In genomic region chr2:147331790-147332419, GRCh38 we compare ENCODE assay signal across 8 cellular contexts.
DNase-seq lines count a peak whose midpoint lies in the region; ATAC-seq, FAIRE-seq and TF ChIP-seq lines count a peak whose summit lies in the region.

No MANE protein-coding gene starts in this region.

- H3K27me3 ChIP-seq in endodermal cell (ENCODE audit: control insufficient read depth, insufficient read depth, low read length, poor library complexity, severe bottlenecking) (no peaks in the 10 kb centered on the region), prostate gland (replicated peaks; ENCODE audit: insufficient read depth) (no peaks in the 10 kb centered on the region), right cardiac atrium (ENCODE audit: control insufficient read depth, insufficient read depth) (no peaks in the 10 kb centered on the region)

- intact Hi-C loops in prostate gland (cut with DNase I) (loop anchor here (10.0 kb wide), 1 partner anchor 583 kb away; no protein-coding TSS in a partner anchor), right cardiac atrium (cut with DNase I) (no loop called here)

- peaks cover 4% of the 10 kb centered on the region for H3K9me3 Mint-ChIP-seq in endodermal cell

- no peaks in the 10 kb centered on the region for H3K36me3 Mint-ChIP-seq in endodermal cell (ENCODE audit: low read depth)

- FAIRE-seq in GM12891 (lab: Jason Lieb, UNC), result no peak

- H3K4me3 Mint-ChIP-seq in endodermal cell, result no peak overlapping the region

- no peaks in the 10 kb centered on the region for H3K27me3 Mint-ChIP-seq in endodermal cell (ENCODE audit: insufficient read depth)

- H3K4me1 Mint-ChIP-seq in endodermal cell, result no peaks in the 10 kb centered on the region

- no peak for TF ChIP-seq POLR2A in prostate gland (IDR thresholded peaks at IDR 0.05)
- no peak for TF ChIP-seq POLR2A in GM12891 (IDR thresholded peaks at IDR 0.05; ENCODE audit: low read depth, low read length)

- 24 to 44% methylated on average over 2 to 3 of the region's 4 CpGs for WGBS in endodermal cell (ENCODE audit: insufficient coverage in 1 of 2, insufficient read length in 1 of 2), 2 experiments
- WGBS in prostate gland, result 31% methylated on average over 4 of the region's 4 CpGs
- 37% methylated on average over 4 of the region's 4 CpGs for WGBS in right cardiac atrium

- H3K9me3 ChIP-seq in endodermal cell (ENCODE audit: control insufficient read depth, low read length) (no peaks in the 10 kb centered on the region), prostate gland (no peaks in the 10 kb centered on the region), right cardiac atrium (ENCODE audit: control insufficient read depth, low read length) (no peaks in the 10 kb centered on the region)

- no peak overlapping the region for H3K9ac ChIP-seq in endodermal cell (ENCODE audit: extremely low read depth, low read length, poor library complexity, severe bottlenecking)

- H3K36me3 ChIP-seq in endodermal cell (ENCODE audit: control insufficient read depth, insufficient read depth, low read length) (no peaks in the 10 kb centered on the region), prostate gland (no peaks in the 10 kb centered on the region)

- H3K27ac Mint-ChIP-seq in endodermal cell, result no peak overlapping the region

- ATAC-seq in GM18502 (IDR thresholded peaks at IDR 0.05; ENCODE audit: poor library complexity, unreplicated experiment) (peak; percentile 72), HG03108 (IDR thresholded peaks at IDR 0.05; ENCODE audit: unreplicated experiment) (peak; percentile 49), right cardiac atrium (no peak)

- in situ Hi-C loops in ACHN (cut with HindIII; ENCODE audit: low pct_ligation_motif_present, low pct_unique_long_range_greater_than_20kb, low sequenced_read_pairs), result no loop called here

- H3K27ac ChIP-seq in endodermal cell (ENCODE audit: low read depth, low read length) (no peak overlapping the region), prostate gland (no peak overlapping the region), right cardiac atrium (ENCODE audit: low read length) (no peak overlapping the region)

- peak; percentile 87 for TF ChIP-seq CTCF in endodermal cell (conservative IDR thresholded peaks at IDR 0.05)
- peak in 3 of 4 experiments; percentile 38 to 45 (median 38) for TF ChIP-seq CTCF in prostate gland (IDR thresholded peaks at IDR 0.05)

- H3K4me3 ChIP-seq in endodermal cell (ENCODE audit: low read length) (no peak overlapping the region), prostate gland (no peak overlapping the region), right cardiac atrium (ENCODE audit: low read length) (no peak overlapping the region)

- DNase-seq in ACHN (peak; percentile 68), RPMI7951 (ENCODE audit: low read depth) (peak; percentile 10), endodermal cell (peak; percentile 69), prostate gland (ENCODE audit: low spot score) (no peak), GM12891 (ENCODE audit: insufficient read length, low spot score) (no peak), right cardiac atrium (no peak)

- H3K4me1 ChIP-seq in endodermal cell (ENCODE audit: control insufficient read depth, insufficient read depth, low read length) (no peaks in the 10 kb centered on the region), prostate gland (replicated peaks) (no peaks in the 10 kb centered on the region), right cardiac atrium (ENCODE audit: control insufficient read depth, insufficient read depth, low read length) (no peaks in the 10 kb centered on the region)

TF ChIP-seq in GM12891, 5 proteins besides CTCF, POLR2A, EP300 and RAD21:
- TF ChIP-seq POLR2AphosphoS5 (IDR thresholded peaks at IDR 0.05; ENCODE audit: low read depth, low read length) (no peak), SPI1 (IDR thresholded peaks at IDR 0.05; ENCODE audit: low read depth, low read length) (no peak), TAF1 (IDR thresholded peaks at IDR 0.05; ENCODE audit: low read depth, low read length) (no peak), PAX5 (IDR thresholded peaks at IDR 0.05; ENCODE audit: insufficient read depth, low read length, severe bottlenecking) (no peak), POU2F2 (IDR thresholded peaks at IDR 0.05; ENCODE audit: low read depth, low read length) (no peak)
TF ChIP-seq in GM12891: peak in this region for 0.

Comparison
In these comparisons a context has a peak if more than half of its experiments do, and no peak if none do; other contexts are left out.
1. DNase-seq: peak in ACHN (single experiment), RPMI7951 (single experiment) and endodermal cell (single experiment); none in prostate gland (single experiment), GM12891 (single experiment) and right cardiac atrium (0 of 3).
2. ATAC-seq: peak in GM18502 (single experiment) and HG03108 (single experiment); none in right cardiac atrium (0 of 2).